Comparison of ENCODE assay signal across 11 cellular contexts in the genomic region with DNA sequence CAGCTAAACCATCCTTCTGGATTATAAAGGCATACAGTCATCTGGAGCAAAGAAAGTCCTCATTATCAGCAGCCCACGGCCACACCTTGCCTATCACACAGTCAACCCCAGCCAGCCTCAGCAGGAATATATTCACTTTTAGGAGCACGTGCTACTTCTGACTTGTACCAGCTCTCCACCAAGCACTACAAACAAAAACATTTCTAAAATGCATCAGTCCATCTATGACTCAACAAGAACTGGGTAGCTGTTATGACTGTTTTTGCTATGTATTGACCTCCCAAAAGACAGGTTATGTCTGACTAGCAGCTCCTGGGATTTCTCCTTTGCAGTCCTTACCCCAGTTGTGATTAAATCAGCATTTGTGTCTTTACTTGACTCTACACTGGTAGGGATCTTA. TPM values are rescaled to one million over a fixed set of nuclear protein-coding genes. Genes with fewer than 3 reads are reported as not detected.
DNase-seq lines count a peak whose midpoint lies in the region; ATAC-seq, FAIRE-seq and TF ChIP-seq lines count a peak whose summit lies in the region.
"Had no signal": no experiment of that assay in that cellular context is flagged by ENCODE, and none has a peak within 500 bp of the region (broad histone marks: within the 10 kb centered on the region; RNA-seq: fewer than 3 reads in every experiment).

No MANE protein-coding gene starts in this region.

- peak overlapping the region; percentile 89 for H3K27ac Mint-ChIP-seq in chondrocyte (ENCODE audit: unreplicated experiment)
- no peak overlapping the region for H3K27ac Mint-ChIP-seq in activated CD4-positive, alpha-beta T cell treated with anti-CD3 and anti-CD28 coated beads, Interleukin-2, amount 10 ng/mL, durations not matched to agents 7 days and 5 days

- no peak for TF ChIP-seq EP300 in transverse colon (IDR thresholded peaks at IDR 0.05; ENCODE audit: low read depth)

- no peaks in the 10 kb centered on the region for H3K27me3 Mint-ChIP-seq in chondrocyte (ENCODE audit: low read depth)
- H3K27me3 Mint-ChIP-seq in activated CD4-positive, alpha-beta T cell treated with anti-CD3 and anti-CD28 coated beads, Interleukin-2, amount 10 ng/mL, durations not matched to agents 7 days and 5 days, result peaks cover 37% of the 10 kb centered on the region

- no peak overlapping the region for H3K9ac ChIP-seq in mesendoderm (ENCODE audit: low read length)

- WGBS in mesendoderm (ENCODE audit: extremely low coverage, insufficient coverage, low lambda C conversion rate), result no CpG with 5 or more reads among the region's 2 CpGs
- 41% methylated on average over 2 of the region's 2 CpGs; no CpG with 5 or more reads in 1 of the 2 donors for WGBS in transverse colon (ENCODE audit: low coverage in 1 of 2), 2 donors

- H3K36me3 Mint-ChIP-seq in chondrocyte (ENCODE audit: low read depth), result peaks cover 26% of the 10 kb centered on the region
- no peaks in the 10 kb centered on the region for H3K36me3 Mint-ChIP-seq in activated CD4-positive, alpha-beta T cell treated with anti-CD3 and anti-CD28 coated beads, Interleukin-2, amount 10 ng/mL, durations not matched to agents 7 days and 5 days (ENCODE audit: low read depth)

- TF ChIP-seq POLR2A in transverse colon (IDR thresholded peaks at IDR 0.05), result no peak

- no peak overlapping the region for H3K4me2 ChIP-seq in mesendoderm (ENCODE audit: low read length)

- no peak overlapping the region for H3K27ac ChIP-seq in mesendoderm (ENCODE audit: low read depth, low read length)
- H3K27ac ChIP-seq in transverse colon, result peak overlapping the region; percentile 55 to 78 (median 76)

- peaks cover 18% of the 10 kb centered on the region for H3K79me1 ChIP-seq in mesendoderm (ENCODE audit: low read length)

- POLR2A ChIA-PET in activated CD4-positive, alpha-beta T cell treated with anti-CD3 and anti-CD28 coated beads, Interleukin-2, amount 10 ng/mL, durations not matched to agents 7 days and 5 days (lab: Charles Lee), result no interaction called here

- no peaks in the 10 kb centered on the region for H3K9me3 ChIP-seq in transverse colon

- FAIRE-seq in urothelium cell line (lab: Jason Lieb, UNC), result no peak
- FAIRE-seq: HTR-8/SVneo had no signal

- H3K4me3 ChIP-seq in mesendoderm (ENCODE audit: low read length) (no peak overlapping the region), transverse colon (no peak overlapping the region)

- intact Hi-C loops in transverse colon (cut with DNase I; ENCODE audit: low total_unique reads), result no loop called here

- DNase-seq in NCI-H226 (peak; percentile 83), chondrocyte (ENCODE audit: low spot score) (no peak), mesendoderm (no peak), transverse colon (no peak), urothelium cell line (ENCODE audit: low spot score) (no peak)
- DNase-seq in activated CD4-positive, alpha-beta T cell treated with anti-CD3 and anti-CD28 coated beads, Interleukin-2, amount 10 ng/mL, durations not matched to agents 7 days and 5 days, result no peak
- DNase-seq: activated CD4-positive, alpha-beta T cell treated with anti-CD3 and anti-CD28 coated beads for 1 hour; activated gamma-delta T cell treated with Interleukin-2 at 50 U/mL for 16 hours; DMS153 had no signal

- no peak overlapping the region for H2BK15ac ChIP-seq in mesendoderm (replicated peaks; ENCODE audit: low read depth)

- H3K4me1 ChIP-seq in mesendoderm (ENCODE audit: control insufficient read depth, low read depth, low read length) (peaks cover 27% of the 10 kb centered on the region), transverse colon (peaks cover 10 to 56% (median 34%) of the 10 kb centered on the region in 4 donors)

- no peak overlapping the region for H3K23ac ChIP-seq in mesendoderm (ENCODE audit: low read length)

- peak overlapping the region; percentile 39 for H3K18ac ChIP-seq in mesendoderm (ENCODE audit: low read length)

- no peak overlapping the region for H2BK5ac ChIP-seq in mesendoderm (ENCODE audit: low read length)

- no peaks in the 10 kb centered on the region for H3K9me3 Mint-ChIP-seq in chondrocyte (ENCODE audit: low read depth)
- no peaks in the 10 kb centered on the region for H3K9me3 Mint-ChIP-seq in activated CD4-positive, alpha-beta T cell treated with anti-CD3 and anti-CD28 coated beads, Interleukin-2, amount 10 ng/mL, durations not matched to agents 7 days and 5 days

- in situ Hi-C loops in transverse colon (cut with MboI; ENCODE audit: low pct_ligation_motif_present in 1 of 4, low pct_unique_long_range_greater_than_20kb in 1 of 4, low sequenced_read_pairs in 3 of 4), result no loop called here

- no peak for TF ChIP-seq CTCF in chondrocyte (IDR thresholded peaks at IDR 0.05)
- TF ChIP-seq CTCF in transverse colon (IDR thresholded peaks at IDR 0.05), result no peak

- H3K36me3 ChIP-seq in mesendoderm (ENCODE audit: control insufficient read depth, insufficient read depth, low read length) (no peaks in the 10 kb centered on the region), transverse colon (no peaks in the 10 kb centered on the region)

- H3K79me2 ChIP-seq in mesendoderm (ENCODE audit: control insufficient read depth, insufficient read depth, low read length), result peaks cover 65% of the 10 kb centered on the region

- H4K5ac ChIP-seq in mesendoderm (ENCODE audit: low read length), result no peak overlapping the region

- CTCF ChIA-PET in activated CD4-positive, alpha-beta T cell treated with anti-CD3 and anti-CD28 coated beads, Interleukin-2, amount 10 ng/mL, durations not matched to agents 7 days and 5 days (lab: Charles Lee), result no interaction called here

- H3K4me1 Mint-ChIP-seq in chondrocyte (ENCODE audit: low read depth), result peaks cover 100% of the 10 kb centered on the region
- H3K4me1 Mint-ChIP-seq in activated CD4-positive, alpha-beta T cell treated with anti-CD3 and anti-CD28 coated beads, Interleukin-2, amount 10 ng/mL, durations not matched to agents 7 days and 5 days, result no peaks in the 10 kb centered on the region

- H3K4ac ChIP-seq in mesendoderm (ENCODE audit: low read depth, low read length), result no peak overlapping the region

- no peaks in the 10 kb centered on the region for H3K27me3 ChIP-seq in mesendoderm (ENCODE audit: insufficient read depth, low read length, poor library complexity)
- no peaks in the 10 kb centered on the region for H3K27me3 ChIP-seq in transverse colon

- H2BK120ac ChIP-seq in mesendoderm (ENCODE audit: low read depth, low read length), result no peak overlapping the region

- no peak overlapping the region for H4K8ac ChIP-seq in mesendoderm (ENCODE audit: low read depth, low read length)

- peak overlapping the region; percentile 3 for H3K4me3 Mint-ChIP-seq in chondrocyte (ENCODE audit: unreplicated experiment)
- no peak overlapping the region for H3K4me3 Mint-ChIP-seq in activated CD4-positive, alpha-beta T cell treated with anti-CD3 and anti-CD28 coated beads, Interleukin-2, amount 10 ng/mL, durations not matched to agents 7 days and 5 days

- ATAC-seq in HG03469 (IDR thresholded peaks at IDR 0.05; ENCODE audit: unreplicated experiment), result no peak

- no peak overlapping the region for H2AK5ac ChIP-seq in mesendoderm (ENCODE audit: low read length)

- peak overlapping the region; percentile 71 for H3K56ac ChIP-seq in mesendoderm (ENCODE audit: low read length)

RNA-seq across cellular contexts. Expression of gene NUAK1, which starts 31.2 kb away (rescaled TPM):
- total RNA-seq in chondrocyte (78.1 to 81.4 TPM (median 78.5 TPM) in 3 replicates), transverse colon (10 to 100 TPM in 1 of 4 donors, 1 to 10 TPM in 2, under 1 TPM in 1; 0.75 to 14.7 (median 3.5) TPM)
- 22.4 TPM for polyA plus RNA-seq in mesendoderm (2013, experiment 1 of 2)
- 22.1 TPM for polyA plus RNA-seq in mesendoderm (2013, experiment 2 of 2)
- total RNA-seq in activated CD4-positive, alpha-beta T cell treated with anti-CD3 and anti-CD28 coated beads, Interleukin-2, amount 10 ng/mL, durations not matched to agents 7 days and 5 days, result not detected
